In the genomic region with DNA sequence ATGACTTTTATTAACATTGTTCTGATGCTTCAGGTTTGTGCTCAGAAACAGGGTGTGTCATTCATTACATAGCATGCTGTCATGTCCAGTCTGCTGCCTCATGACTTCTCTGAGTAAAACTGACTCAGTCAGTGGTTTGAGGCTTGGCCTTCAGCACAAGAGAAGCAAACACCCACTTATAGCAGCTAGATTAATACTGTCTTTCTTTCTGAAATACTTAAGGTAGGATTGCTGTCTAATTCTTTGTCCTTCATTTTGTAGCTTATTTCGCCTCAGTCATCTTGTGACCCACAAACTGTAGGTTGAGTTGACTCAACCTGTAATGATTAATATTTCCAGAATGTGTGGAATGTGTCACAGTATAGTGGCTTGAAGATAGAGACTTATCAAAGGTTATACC, we compare ENCODE assay signal across 8 cellular contexts. TPM values are rescaled to one million over a fixed set of nuclear protein-coding genes. Genes with fewer than 3 reads are reported as not detected.
A peak's percentile ranks its signal among the peaks of the same experiment; 100 is the strongest.
DNase-seq lines count a peak whose midpoint lies in the region; ATAC-seq and TF ChIP-seq lines count a peak whose summit lies in the region.

No MANE protein-coding gene starts in this region.

- intact Hi-C loops in psoas muscle (cut with DNase I) = no loop called here

- no peak overlapping the region for H2BK20ac ChIP-seq in H9 (ENCODE audit: low read depth, low read length, poor library complexity, severe bottlenecking)

- no peak overlapping the region for H3K9ac ChIP-seq in H9 (ENCODE audit: extremely low read depth, insufficient read length, low read length)

- H3K36me3 ChIP-seq in psoas muscle (ENCODE audit: insufficient read depth in 1 of 2, low read depth in 1 of 2) = no peaks in the 10 kb centered on the region

- H2AFZ ChIP-seq in H9 (ENCODE audit: low read length) = no peak overlapping the region

- H3K4ac ChIP-seq in H9 (ENCODE audit: low read depth, low read length) = no peak overlapping the region

- peaks cover 0 to under 1% of the 10 kb centered on the region in 2 experiments; a peak in 2 of 5 replicates for H3K9me3 Mint-ChIP-seq in H9

- H2BK5ac ChIP-seq in H9 (ENCODE audit: insufficient read length, low read length) = no peak overlapping the region

- H4K5ac ChIP-seq in H9 (ENCODE audit: insufficient read length, low read depth, low read length) = no peak overlapping the region

- H3K14ac ChIP-seq in H9 (ENCODE audit: insufficient read depth, low read length) = no peak overlapping the region

- H3K23me2 ChIP-seq in H9 (ENCODE audit: insufficient read length, low read depth, low read length, poor library complexity, severe bottlenecking) = no peaks in the 10 kb centered on the region

- H2AK5ac ChIP-seq in H9 (ENCODE audit: insufficient read length, low read length) = no peak overlapping the region

- no peak overlapping the region for H2BK15ac ChIP-seq in H9 (ENCODE audit: low read depth, low read length)

- H3K18ac ChIP-seq in H9 (ENCODE audit: insufficient read length, low read depth, low read length) = no peak overlapping the region

- H3K27ac ChIP-seq in psoas muscle (no peak overlapping the region), H9 (ENCODE audit: insufficient read length, low read depth, low read length) (no peak overlapping the region)

- peaks cover 11 to 12% of the 10 kb centered on the region in 2 experiments for H3K4me1 Mint-ChIP-seq in H9

- H3K4me1 ChIP-seq in psoas muscle (peaks cover 20% of the 10 kb centered on the region), H9 (ENCODE audit: insufficient read depth, low read length) (no peaks in the 10 kb centered on the region; the same call in 1 of the 2 replicates)

- H3K4me3 Mint-ChIP-seq in H9 = no peak overlapping the region

- peaks cover 0 to under 1% (median 0%) of the 10 kb centered on the region in 3 experiments; a peak in 3 of 7 replicates for H3K36me3 Mint-ChIP-seq in H9 (ENCODE audit: insufficient read depth in 1 of 3, low read depth in 3 of 3)

- WGBS in psoas muscle, 3 donors = 96 to 100% (median 100%) methylated on average over 1 of the region's 1 CpG
- no CpG with 5 or more reads among the region's 1 CpG for WGBS in H9 (ENCODE audit: extremely low coverage, insufficient read length, low lambda C conversion rate)

- peak overlapping the region; percentile 11 for H3K4me3 ChIP-seq in epithelial cell of proximal tubule (ENCODE audit: low read depth, low read length)
- H3K4me3 ChIP-seq in psoas muscle = no peak overlapping the region

- H4K91ac ChIP-seq in H9 (ENCODE audit: insufficient read length, low read depth, low read length) = no peak overlapping the region

- no peak overlapping the region for H3T11ph ChIP-seq in H9 (ENCODE audit: low read length)

- H4K20me1 ChIP-seq in H9 (ENCODE audit: control insufficient read depth, insufficient read depth, insufficient read length) = no peaks in the 10 kb centered on the region

- no peak overlapping the region for H4K8ac ChIP-seq in H9 (replicated peaks; ENCODE audit: insufficient read length, low read depth, low read length)

- no peak overlapping the region for H3K27ac Mint-ChIP-seq in H9

- no peaks in the 10 kb centered on the region for H3K27me3 Mint-ChIP-seq in H9 (ENCODE audit: low read depth)

- H3K56ac ChIP-seq in H9 (ENCODE audit: insufficient read length, low read depth, low read length) = no peak overlapping the region

- no peaks in the 10 kb centered on the region for H3K79me1 ChIP-seq in H9 (ENCODE audit: insufficient read depth, low read depth, low read length, poor library complexity, severe bottlenecking)

- DNase-seq in M059J (ENCODE audit: low read depth) (peak; percentile 92), epithelial cell of proximal tubule (ENCODE audit: low read depth) (peak; percentile 85), psoas muscle (no peak), NCI-H446 treated with DMSO at 0.1 percent for 48 hours (lab: John Stamatoyannopoulos, UW) (no peak), H9 (no peak), activated gamma-delta T cell (lab: John Stamatoyannopoulos, UW) (no peak)
- no peak for DNase-seq in stimulated activated CD4-positive, alpha-beta T cell treated with anti-CD3 and anti-CD28 coated beads, Interleukin-4, amount 100 ng/mL, for 24 hours

- H3K9me3 ChIP-seq in psoas muscle (no peaks in the 10 kb centered on the region), H9 (ENCODE audit: control insufficient read depth, low read depth, low read length) (no peaks in the 10 kb centered on the region)

- no peak overlapping the region for H3K4me2 ChIP-seq in H9 (ENCODE audit: insufficient read depth, insufficient read length, low read length)

- H2BK120ac ChIP-seq in H9 (ENCODE audit: low read depth, low read length, poor library complexity, severe bottlenecking) = no peak overlapping the region

- H2BK12ac ChIP-seq in H9 (ENCODE audit: insufficient read length, low read depth, low read length) = no peak overlapping the region

- no peaks in the 10 kb centered on the region for H3K27me3 ChIP-seq in psoas muscle (ENCODE audit: insufficient read depth in 3 of 3, low read length in 2 of 3)
- H3K27me3 ChIP-seq in H9 (ENCODE audit: insufficient read depth, low read length) = no peaks in the 10 kb centered on the region

- no peaks in the 10 kb centered on the region; the same call in 1 of the 2 replicates for H3K79me2 ChIP-seq in H9 (ENCODE audit: insufficient read depth, low read length)

- H3K23ac ChIP-seq in H9 (ENCODE audit: insufficient read length, low read depth, low read length) = no peak overlapping the region

- ATAC-seq in GM21447 (IDR thresholded peaks at IDR 0.05; ENCODE audit: unreplicated experiment) (peak; percentile 56), psoas muscle (peak; percentile 58 to 77 (median 68))

- TF ChIP-seq CTCF in epithelial cell of proximal tubule (conservative IDR thresholded peaks at IDR 0.05; ENCODE audit: low read depth, low read length) (no peak), psoas muscle (IDR thresholded peaks at IDR 0.05) (no peak), H9 (conservative IDR thresholded peaks at IDR 0.05) (no peak)

RNA-seq across cellular contexts. Expression of a gene that starts 32.9 kb away (rescaled TPM):
- total RNA-seq in M059J (2014; rRNA removed; shearing (Covaris generic)) = 9.7 and 14.8 TPM in 2 replicates
- total RNA-seq in epithelial cell of proximal tubule (7.7 and 10.1 TPM in 2 replicates), psoas muscle (10 to 100 TPM in 3 of 4 donors, 1 to 10 TPM in 1; 5.5 to 42.1 (median 12.1) TPM), H9 (2021) (22.2 and 22.3 TPM in 2 replicates)
- 1 to 10 TPM; 1.9 to 4.6 (median 2.8) TPM for polyA plus RNA-seq in psoas muscle

Comparison
In these comparisons a context has a peak if more than half of its experiments do, and no peak if none do; other contexts are left out.
1. DNase-seq: peak in M059J (single experiment) and epithelial cell of proximal tubule (single experiment); none in psoas muscle (0 of 2), NCI-H446 treated with DMSO at 0.1 percent for 48 hours (single experiment), stimulated activated CD4-positive, alpha-beta T cell treated with anti-CD3 and anti-CD28 coated beads, Interleukin-4, amount 100 ng/mL, for 24 hours (single experiment), H9 (single experiment) and activated gamma-delta T cell (single experiment).